ENCODE assay signal across 15 cellular contexts in the genomic region with DNA sequence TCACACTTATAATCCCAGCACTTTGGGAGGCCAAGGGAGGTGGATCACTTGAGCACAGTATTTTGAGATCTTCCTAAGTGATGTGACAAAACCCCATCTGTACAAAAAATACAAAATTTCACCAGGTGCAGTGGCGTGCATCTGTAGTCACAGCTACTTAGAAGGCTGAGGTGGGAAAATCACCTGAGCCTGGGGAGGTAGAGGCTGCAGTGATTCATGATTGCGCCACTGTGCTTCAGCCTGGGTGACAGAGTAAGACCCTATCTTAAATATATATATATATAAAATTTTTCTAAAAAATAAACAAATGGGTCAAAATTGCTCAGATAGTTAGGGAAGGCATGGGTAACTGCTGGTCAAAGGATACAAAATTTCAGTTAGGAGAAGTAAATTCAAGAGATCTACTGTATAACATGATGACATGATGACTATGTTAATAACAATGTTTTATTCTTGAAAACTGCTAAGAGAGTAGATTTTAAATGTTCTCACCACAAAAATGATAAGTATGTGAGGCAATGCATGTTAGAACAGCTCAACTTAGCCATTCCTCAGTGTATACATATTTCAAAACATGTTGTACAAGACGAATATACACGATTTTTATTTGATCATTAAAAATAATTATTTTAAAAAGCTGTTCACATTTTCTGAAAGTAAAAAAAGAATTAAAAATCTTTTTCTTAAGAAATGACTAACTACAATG. TPM values are rescaled to one million over a fixed set of nuclear protein-coding genes. Genes with fewer than 3 reads are reported as not detected.
DNase-seq lines count a peak whose midpoint lies in the region; TF ChIP-seq lines count a peak whose summit lies in the region.
"Had no signal": no experiment of that assay in that cellular context is flagged by ENCODE, and none has a peak within 500 bp of the region (broad histone marks: within the 10 kb centered on the region; RNA-seq: fewer than 3 reads in every experiment).

No MANE protein-coding gene starts in this region.

- no peak overlapping the region for H4K91ac ChIP-seq in mesenchymal stem cell (ENCODE audit: low read length)

- H2BK12ac ChIP-seq in mesenchymal stem cell (ENCODE audit: low read length in 2 of 2) = no peak overlapping the region

- H2BK5ac ChIP-seq in mesenchymal stem cell (ENCODE audit: low read depth, low read length, poor library complexity, severe bottlenecking) = no peak overlapping the region

- H2AFZ ChIP-seq in mesenchymal stem cell (ENCODE audit: low read depth, low read length) = no peak overlapping the region

- intact Hi-C loops in prostate gland (cut with DNase I) = no loop called here

- no peaks in the 10 kb centered on the region for H3K27me3 ChIP-seq in mesenchymal stem cell (ENCODE audit: control insufficient read depth in 1 of 2, insufficient read depth in 1 of 2, low read length in 2 of 2)
- H3K27me3 ChIP-seq in prostate gland (replicated peaks; ENCODE audit: insufficient read depth) = no peaks in the 10 kb centered on the region
- H3K27me3 ChIP-seq: BLaER1, esophagus squamous epithelium had no signal

- DNase-seq in AG09309 (ENCODE audit: low read depth) (peak; percentile 13), RPMI7951 (ENCODE audit: low read depth) (peak; percentile 3), dedifferentiated amniotic fluid mesenchymal stem cell (ENCODE audit: extremely low spot score) (peak; percentile 84), mesenchymal stem cell (peak; percentile 34), NCI-H2171 (lab: John Stamatoyannopoulos, UW) (no peak), retina (no peak), NCI-H1694 treated with DMSO at 0.1 percent for 48 hours (lab: John Stamatoyannopoulos, UW) (no peak), prostate gland (ENCODE audit: low spot score) (no peak)
- DNase-seq: amygdala, dermis blood vessel endothelial cell, esophagus squamous epithelium, natural killer cell, NCI-H146, NCI-H446 had no signal

- H3K4me2 ChIP-seq in mesenchymal stem cell (ENCODE audit: low read length, poor library complexity, severe bottlenecking) = no peak overlapping the region
- H3K4me2 ChIP-seq: BLaER1 had no signal

- H2AK5ac ChIP-seq in mesenchymal stem cell (ENCODE audit: low read length, severe bottlenecking) = peak overlapping the region; percentile 81

- no peak overlapping the region for H4K8ac ChIP-seq in mesenchymal stem cell (ENCODE audit: low read length)

- H3K36me3 ChIP-seq in mesenchymal stem cell (ENCODE audit: control insufficient read depth in 1 of 2, insufficient read depth in 2 of 2, low read depth in 1 of 2, low read length in 2 of 2) = no peaks in the 10 kb centered on the region
- H3K36me3 ChIP-seq in prostate gland = no peaks in the 10 kb centered on the region
- H3K36me3 ChIP-seq: esophagus squamous epithelium had no signal

- H2BK15ac ChIP-seq in mesenchymal stem cell (ENCODE audit: low read depth, poor library complexity, severe bottlenecking) = no peak overlapping the region

- no peak overlapping the region for H3K9ac ChIP-seq in mesenchymal stem cell (ENCODE audit: low read length)
- H3K9ac ChIP-seq: BLaER1 had no signal

- H3K9me3 ChIP-seq in mesenchymal stem cell (ENCODE audit: control insufficient read depth, low read length) (no peaks in the 10 kb centered on the region), prostate gland (no peaks in the 10 kb centered on the region)
- H3K9me3 ChIP-seq: BLaER1, esophagus squamous epithelium had no signal

- H3K27ac ChIP-seq in mesenchymal stem cell (ENCODE audit: low read length, poor library complexity, severe bottlenecking) (no peak overlapping the region), prostate gland (no peak overlapping the region)
- H3K27ac ChIP-seq: BLaER1, esophagus squamous epithelium had no signal

- no peak for TF ChIP-seq POLR2A in prostate gland (IDR thresholded peaks at IDR 0.05)

- peaks cover 1% of the 10 kb centered on the region for H3K79me1 ChIP-seq in mesenchymal stem cell (replicated peaks; ENCODE audit: low read length, poor library complexity, severe bottlenecking)

- H3K4me1 ChIP-seq in mesenchymal stem cell (ENCODE audit: control insufficient read depth, insufficient read depth, low read depth, low read length) (peaks cover 3% of the 10 kb centered on the region), prostate gland (replicated peaks) (no peaks in the 10 kb centered on the region)
- H3K4me1 ChIP-seq: BLaER1, esophagus squamous epithelium had no signal

- no peak overlapping the region for H3K23ac ChIP-seq in mesenchymal stem cell (ENCODE audit: low read length in 2 of 2)

- H2BK120ac ChIP-seq in mesenchymal stem cell (ENCODE audit: low read depth, low read length) = no peak overlapping the region

- no peak for TF ChIP-seq CTCF in AG09309 (IDR thresholded peaks at IDR 0.05; ENCODE audit: control insufficient read depth, insufficient read depth, low read depth, low read length, missing control alignments)
- no peak for TF ChIP-seq CTCF in prostate gland (IDR thresholded peaks at IDR 0.05)

- no peak overlapping the region for H3K4ac ChIP-seq in mesenchymal stem cell (ENCODE audit: low read depth in 1 of 2, low read length in 2 of 2)

- 100% methylated on average over 1 of the region's 4 CpGs for WGBS in mesenchymal stem cell
- WGBS in prostate gland = 64% methylated on average over 4 of the region's 4 CpGs

- no peak overlapping the region for H3K14ac ChIP-seq in mesenchymal stem cell (ENCODE audit: low read length in 2 of 2)

- no peak overlapping the region for H3K18ac ChIP-seq in mesenchymal stem cell (ENCODE audit: low read depth in 1 of 2, low read length in 2 of 2)

- H3K4me3 ChIP-seq in AG09309 (ENCODE audit: control insufficient read depth, low read depth, low read length) (no peak overlapping the region), mesenchymal stem cell (ENCODE audit: insufficient read depth in 1 of 2, low read depth in 1 of 2, low read length in 2 of 2) (no peak overlapping the region), prostate gland (no peak overlapping the region)
- H3K4me3 ChIP-seq: BLaER1, esophagus squamous epithelium had no signal

RNA-seq across cellular contexts. Expression of a gene that starts 24.4 kb away (rescaled TPM):
- 6.5 and 10.8 TPM in 2 replicates for total RNA-seq in RPMI7951 (2014; rRNA removed; shearing (Covaris generic))
- polyA plus RNA-seq in mesenchymal stem cell (2013, experiment 1 of 2) = 2.8 TPM
- polyA plus RNA-seq in mesenchymal stem cell (2013, experiment 2 of 2) = 2.9 TPM
- total RNA-seq in prostate gland = 10 to 100 TPM; 10.7 to 11.1 TPM

Comparison
In these comparisons a context has a peak if more than half of its experiments do, and no peak if none do; other contexts are left out.
1. DNase-seq: peak in AG09309 (single experiment), RPMI7951 (single experiment), dedifferentiated amniotic fluid mesenchymal stem cell (single experiment) and mesenchymal stem cell (single experiment); none in NCI-H2171 (single experiment), retina (single experiment), NCI-H1694 treated with DMSO at 0.1 percent for 48 hours (single experiment) and prostate gland (single experiment).